In the genomic region with DNA sequence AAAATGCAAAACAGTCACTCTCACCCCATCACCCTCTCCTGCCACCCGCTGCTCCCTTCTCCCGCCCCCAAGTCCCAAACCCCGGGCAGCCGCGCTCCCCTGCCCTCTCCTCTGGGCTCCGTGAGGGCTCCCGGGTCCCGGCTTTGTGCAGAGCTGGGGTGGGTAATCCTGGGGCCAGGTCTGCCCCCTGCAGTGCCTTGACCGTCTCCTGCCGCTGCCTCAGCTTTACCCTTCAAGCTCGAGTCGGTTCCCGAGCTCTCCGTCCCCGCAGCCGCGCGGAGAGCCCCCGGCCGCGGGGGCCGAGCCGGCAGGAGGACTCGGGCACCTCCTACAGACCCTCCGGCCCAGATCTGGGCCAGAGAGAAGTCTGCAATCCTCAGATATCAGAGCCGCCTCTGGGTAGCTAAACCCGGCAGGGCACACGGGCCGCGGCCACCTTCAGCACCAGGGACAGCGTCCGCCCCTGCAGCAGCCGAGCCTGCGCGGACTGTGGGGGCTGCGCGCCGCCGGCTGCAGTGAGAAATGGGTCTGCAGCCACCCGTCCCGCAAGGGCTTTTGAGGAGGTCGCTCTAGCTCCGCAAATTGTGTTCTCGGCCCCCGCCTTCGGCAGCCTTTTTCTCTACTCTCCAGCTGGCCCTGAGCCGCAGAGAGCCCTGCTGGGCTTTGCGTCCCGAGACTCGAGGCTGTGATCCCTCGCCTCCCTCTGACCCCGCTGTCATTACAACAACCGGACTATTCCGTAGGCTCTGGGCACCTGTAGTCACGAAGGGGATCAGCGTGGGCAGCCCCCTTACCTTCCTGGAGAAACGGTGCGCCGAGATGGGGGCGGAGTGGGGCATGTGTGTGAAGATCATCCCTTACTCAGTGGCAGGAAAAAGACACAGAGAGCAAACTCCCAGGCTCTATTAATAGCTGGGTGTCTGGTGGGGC, we compare ENCODE assay signal across 1 cellular context.
A peak's percentile ranks its signal among the peaks of the same experiment; 100 is the strongest.
TF ChIP-seq lines count a peak whose summit lies in the region.

No MANE protein-coding gene starts in this region.

TF ChIP-seq in HepG2, 621 proteins besides CTCF, POLR2A, EP300 and RAD21 (continued from another document and continues in another):
- TF ChIP-seq, protein P1, sequence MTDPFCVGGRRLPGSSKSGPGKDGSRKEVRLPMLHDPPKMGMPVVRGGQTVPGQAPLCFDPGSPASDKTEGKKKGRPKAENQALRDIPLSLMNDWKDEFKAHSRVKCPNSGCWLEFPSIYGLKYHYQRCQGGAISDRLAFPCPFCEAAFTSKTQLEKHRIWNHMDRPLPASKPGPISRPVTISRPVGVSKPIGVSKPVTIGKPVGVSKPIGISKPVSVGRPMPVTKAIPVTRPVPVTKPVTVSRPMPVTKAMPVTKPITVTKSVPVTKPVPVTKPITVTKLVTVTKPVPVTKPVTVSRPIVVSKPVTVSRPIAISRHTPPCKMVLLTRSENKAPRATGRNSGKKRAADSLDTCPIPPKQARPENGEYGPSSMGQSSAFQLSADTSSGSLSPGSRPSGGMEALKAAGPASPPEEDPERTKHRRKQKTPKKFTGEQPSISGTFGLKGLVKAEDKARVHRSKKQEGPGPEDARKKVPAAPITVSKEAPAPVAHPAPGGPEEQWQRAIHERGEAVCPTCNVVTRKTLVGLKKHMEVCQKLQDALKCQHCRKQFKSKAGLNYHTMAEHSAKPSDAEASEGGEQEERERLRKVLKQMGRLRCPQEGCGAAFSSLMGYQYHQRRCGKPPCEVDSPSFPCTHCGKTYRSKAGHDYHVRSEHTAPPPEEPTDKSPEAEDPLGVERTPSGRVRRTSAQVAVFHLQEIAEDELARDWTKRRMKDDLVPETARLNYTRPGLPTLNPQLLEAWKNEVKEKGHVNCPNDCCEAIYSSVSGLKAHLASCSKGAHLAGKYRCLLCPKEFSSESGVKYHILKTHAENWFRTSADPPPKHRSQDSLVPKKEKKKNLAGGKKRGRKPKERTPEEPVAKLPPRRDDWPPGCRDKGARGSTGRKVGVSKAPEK (CRISPR knock-in tag; IDR thresholded peaks at IDR 0.05; ENCODE audit: borderline replicate concordance): no peak
- TF ChIP-seq SIN3A (IDR thresholded peaks at IDR 0.05; ENCODE audit: borderline replicate concordance, low read depth, low read length): no peak
- no peak for TF ChIP-seq CCAR2 (optimal IDR thresholded peaks at IDR 0.05; ENCODE audit: low read depth, low read length)
- TF ChIP-seq ZFYVE20 (CRISPR knock-in tag; IDR thresholded peaks at IDR 0.05; ENCODE audit: borderline replicate concordance, low read depth): 0 out of 2 replicates have a peak, but pooled peaks have one; percentile 82
- TF ChIP-seq, protein P2, sequence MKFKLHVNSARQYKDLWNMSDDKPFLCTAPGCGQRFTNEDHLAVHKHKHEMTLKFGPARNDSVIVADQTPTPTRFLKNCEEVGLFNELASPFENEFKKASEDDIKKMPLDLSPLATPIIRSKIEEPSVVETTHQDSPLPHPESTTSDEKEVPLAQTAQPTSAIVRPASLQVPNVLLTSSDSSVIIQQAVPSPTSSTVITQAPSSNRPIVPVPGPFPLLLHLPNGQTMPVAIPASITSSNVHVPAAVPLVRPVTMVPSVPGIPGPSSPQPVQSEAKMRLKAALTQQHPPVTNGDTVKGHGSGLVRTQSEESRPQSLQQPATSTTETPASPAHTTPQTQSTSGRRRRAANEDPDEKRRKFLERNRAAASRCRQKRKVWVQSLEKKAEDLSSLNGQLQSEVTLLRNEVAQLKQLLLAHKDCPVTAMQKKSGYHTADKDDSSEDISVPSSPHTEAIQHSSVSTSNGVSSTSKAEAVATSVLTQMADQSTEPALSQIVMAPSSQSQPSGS (CRISPR knock-in tag; IDR thresholded peaks at IDR 0.05): peak; percentile 56; the same call in 1 of the 2 replicates
- TF ChIP-seq MIER2 (CRISPR knock-in tag; IDR thresholded peaks at IDR 0.05): peak; percentile 97
- TF ChIP-seq, protein P3, sequence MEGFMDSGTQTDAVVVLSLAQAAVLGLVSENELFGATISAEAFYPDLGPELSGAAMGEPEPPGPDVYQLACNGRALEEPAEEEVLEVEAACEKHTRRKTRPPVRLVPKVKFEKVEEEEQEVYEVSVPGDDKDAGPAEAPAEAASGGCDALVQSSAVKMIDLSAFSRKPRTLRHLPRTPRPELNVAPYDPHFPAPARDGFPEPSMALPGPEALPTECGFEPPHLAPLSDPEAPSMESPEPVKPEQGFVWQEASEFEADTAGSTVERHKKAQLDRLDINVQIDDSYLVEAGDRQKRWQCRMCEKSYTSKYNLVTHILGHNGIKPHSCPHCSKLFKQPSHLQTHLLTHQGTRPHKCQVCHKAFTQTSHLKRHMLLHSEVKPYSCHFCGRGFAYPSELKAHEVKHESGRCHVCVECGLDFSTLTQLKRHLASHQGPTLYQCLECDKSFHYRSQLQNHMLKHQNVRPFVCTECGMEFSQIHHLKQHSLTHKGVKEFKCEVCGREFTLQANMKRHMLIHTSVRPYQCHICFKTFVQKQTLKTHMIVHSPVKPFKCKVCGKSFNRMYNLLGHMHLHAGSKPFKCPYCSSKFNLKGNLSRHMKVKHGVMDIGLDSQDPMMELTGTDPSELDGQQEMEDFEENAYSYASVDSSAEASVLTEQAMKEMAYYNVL (CRISPR knock-in tag; IDR thresholded peaks at IDR 0.05; ENCODE audit: borderline replicate concordance): no peak
- TF ChIP-seq, protein P4, sequence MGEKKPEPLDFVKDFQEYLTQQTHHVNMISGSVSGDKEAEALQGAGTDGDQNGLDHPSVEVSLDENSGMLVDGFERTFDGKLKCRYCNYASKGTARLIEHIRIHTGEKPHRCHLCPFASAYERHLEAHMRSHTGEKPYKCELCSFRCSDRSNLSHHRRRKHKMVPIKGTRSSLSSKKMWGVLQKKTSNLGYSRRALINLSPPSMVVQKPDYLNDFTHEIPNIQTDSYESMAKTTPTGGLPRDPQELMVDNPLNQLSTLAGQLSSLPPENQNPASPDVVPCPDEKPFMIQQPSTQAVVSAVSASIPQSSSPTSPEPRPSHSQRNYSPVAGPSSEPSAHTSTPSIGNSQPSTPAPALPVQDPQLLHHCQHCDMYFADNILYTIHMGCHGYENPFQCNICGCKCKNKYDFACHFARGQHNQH (CRISPR knock-in tag; IDR thresholded peaks at IDR 0.05): peak; percentile 50; the same call in 1 of the 2 replicates
- TF ChIP-seq GABPA (IDR thresholded peaks at IDR 0.05; ENCODE audit: low read depth, low read length): no peak
- TF ChIP-seq GABPA (CRISPR knock-in tag; IDR thresholded peaks at IDR 0.05; ENCODE audit: low read depth): no peak
- TF ChIP-seq ZNF616 (CRISPR knock-in tag; IDR thresholded peaks at IDR 0.05; ENCODE audit: low read depth): no peak
- TF ChIP-seq XRCC5 (optimal IDR thresholded peaks at IDR 0.05; ENCODE audit: low read length): no peak
- TF ChIP-seq NFE2L2 (IDR thresholded peaks at IDR 0.05; ENCODE audit: low read length): no peak
- no peak for TF ChIP-seq RBAK (CRISPR knock-in tag; IDR thresholded peaks at IDR 0.05)
- TF ChIP-seq RNF2 (conservative IDR thresholded peaks at IDR 0.05; ENCODE audit: low read depth): no peak
- TF ChIP-seq ZNF768 (CRISPR knock-in tag; IDR thresholded peaks at IDR 0.05): peak; percentile 56; the same call in 1 of the 2 replicates
- TF ChIP-seq, protein P5, sequence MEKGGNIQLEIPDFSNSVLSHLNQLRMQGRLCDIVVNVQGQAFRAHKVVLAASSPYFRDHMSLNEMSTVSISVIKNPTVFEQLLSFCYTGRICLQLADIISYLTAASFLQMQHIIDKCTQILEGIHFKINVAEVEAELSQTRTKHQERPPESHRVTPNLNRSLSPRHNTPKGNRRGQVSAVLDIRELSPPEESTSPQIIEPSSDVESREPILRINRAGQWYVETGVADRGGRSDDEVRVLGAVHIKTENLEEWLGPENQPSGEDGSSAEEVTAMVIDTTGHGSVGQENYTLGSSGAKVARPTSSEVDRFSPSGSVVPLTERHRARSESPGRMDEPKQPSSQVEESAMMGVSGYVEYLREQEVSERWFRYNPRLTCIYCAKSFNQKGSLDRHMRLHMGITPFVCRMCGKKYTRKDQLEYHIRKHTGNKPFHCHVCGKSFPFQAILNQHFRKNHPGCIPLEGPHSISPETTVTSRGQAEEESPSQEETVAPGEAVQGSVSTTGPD (CRISPR knock-in tag; IDR thresholded peaks at IDR 0.05): no peak
- no peak for TF ChIP-seq HCFC1 (IDR thresholded peaks at IDR 0.05; ENCODE audit: low read depth, low read length)
- TF ChIP-seq, protein P6, sequence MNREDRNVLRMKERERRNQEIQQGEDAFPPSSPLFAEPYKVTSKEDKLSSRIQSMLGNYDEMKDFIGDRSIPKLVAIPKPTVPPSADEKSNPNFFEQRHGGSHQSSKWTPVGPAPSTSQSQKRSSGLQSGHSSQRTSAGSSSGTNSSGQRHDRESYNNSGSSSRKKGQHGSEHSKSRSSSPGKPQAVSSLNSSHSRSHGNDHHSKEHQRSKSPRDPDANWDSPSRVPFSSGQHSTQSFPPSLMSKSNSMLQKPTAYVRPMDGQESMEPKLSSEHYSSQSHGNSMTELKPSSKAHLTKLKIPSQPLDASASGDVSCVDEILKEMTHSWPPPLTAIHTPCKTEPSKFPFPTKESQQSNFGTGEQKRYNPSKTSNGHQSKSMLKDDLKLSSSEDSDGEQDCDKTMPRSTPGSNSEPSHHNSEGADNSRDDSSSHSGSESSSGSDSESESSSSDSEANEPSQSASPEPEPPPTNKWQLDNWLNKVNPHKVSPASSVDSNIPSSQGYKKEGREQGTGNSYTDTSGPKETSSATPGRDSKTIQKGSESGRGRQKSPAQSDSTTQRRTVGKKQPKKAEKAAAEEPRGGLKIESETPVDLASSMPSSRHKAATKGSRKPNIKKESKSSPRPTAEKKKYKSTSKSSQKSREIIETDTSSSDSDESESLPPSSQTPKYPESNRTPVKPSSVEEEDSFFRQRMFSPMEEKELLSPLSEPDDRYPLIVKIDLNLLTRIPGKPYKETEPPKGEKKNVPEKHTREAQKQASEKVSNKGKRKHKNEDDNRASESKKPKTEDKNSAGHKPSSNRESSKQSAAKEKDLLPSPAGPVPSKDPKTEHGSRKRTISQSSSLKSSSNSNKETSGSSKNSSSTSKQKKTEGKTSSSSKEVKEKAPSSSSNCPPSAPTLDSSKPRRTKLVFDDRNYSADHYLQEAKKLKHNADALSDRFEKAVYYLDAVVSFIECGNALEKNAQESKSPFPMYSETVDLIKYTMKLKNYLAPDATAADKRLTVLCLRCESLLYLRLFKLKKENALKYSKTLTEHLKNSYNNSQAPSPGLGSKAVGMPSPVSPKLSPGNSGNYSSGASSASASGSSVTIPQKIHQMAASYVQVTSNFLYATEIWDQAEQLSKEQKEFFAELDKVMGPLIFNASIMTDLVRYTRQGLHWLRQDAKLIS (CRISPR knock-in tag; IDR thresholded peaks at IDR 0.05): no peak
- no peak for TF ChIP-seq ZNF879 (CRISPR knock-in tag; IDR thresholded peaks at IDR 0.05)
- TF ChIP-seq NKX3-1 (CRISPR knock-in tag; IDR thresholded peaks at IDR 0.05): peak; percentile 90
- TF ChIP-seq NR2F6 (IDR thresholded peaks at IDR 0.05): no peak
- peak; percentile 39; the same call in 1 of the 2 replicates for TF ChIP-seq NR2F6 (CRISPR knock-in tag; IDR thresholded peaks at IDR 0.05)
- TF ChIP-seq, protein P7, sequence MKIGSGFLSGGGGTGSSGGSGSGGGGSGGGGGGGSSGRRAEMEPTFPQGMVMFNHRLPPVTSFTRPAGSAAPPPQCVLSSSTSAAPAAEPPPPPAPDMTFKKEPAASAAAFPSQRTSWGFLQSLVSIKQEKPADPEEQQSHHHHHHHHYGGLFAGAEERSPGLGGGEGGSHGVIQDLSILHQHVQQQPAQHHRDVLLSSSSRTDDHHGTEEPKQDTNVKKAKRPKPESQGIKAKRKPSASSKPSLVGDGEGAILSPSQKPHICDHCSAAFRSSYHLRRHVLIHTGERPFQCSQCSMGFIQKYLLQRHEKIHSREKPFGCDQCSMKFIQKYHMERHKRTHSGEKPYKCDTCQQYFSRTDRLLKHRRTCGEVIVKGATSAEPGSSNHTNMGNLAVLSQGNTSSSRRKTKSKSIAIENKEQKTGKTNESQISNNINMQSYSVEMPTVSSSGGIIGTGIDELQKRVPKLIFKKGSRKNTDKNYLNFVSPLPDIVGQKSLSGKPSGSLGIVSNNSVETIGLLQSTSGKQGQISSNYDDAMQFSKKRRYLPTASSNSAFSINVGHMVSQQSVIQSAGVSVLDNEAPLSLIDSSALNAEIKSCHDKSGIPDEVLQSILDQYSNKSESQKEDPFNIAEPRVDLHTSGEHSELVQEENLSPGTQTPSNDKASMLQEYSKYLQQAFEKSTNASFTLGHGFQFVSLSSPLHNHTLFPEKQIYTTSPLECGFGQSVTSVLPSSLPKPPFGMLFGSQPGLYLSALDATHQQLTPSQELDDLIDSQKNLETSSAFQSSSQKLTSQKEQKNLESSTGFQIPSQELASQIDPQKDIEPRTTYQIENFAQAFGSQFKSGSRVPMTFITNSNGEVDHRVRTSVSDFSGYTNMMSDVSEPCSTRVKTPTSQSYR (CRISPR knock-in tag; IDR thresholded peaks at IDR 0.05; ENCODE audit: borderline replicate concordance): peak; percentile 25; the same call in 1 of the 2 replicates
- TF ChIP-seq, protein P8, sequence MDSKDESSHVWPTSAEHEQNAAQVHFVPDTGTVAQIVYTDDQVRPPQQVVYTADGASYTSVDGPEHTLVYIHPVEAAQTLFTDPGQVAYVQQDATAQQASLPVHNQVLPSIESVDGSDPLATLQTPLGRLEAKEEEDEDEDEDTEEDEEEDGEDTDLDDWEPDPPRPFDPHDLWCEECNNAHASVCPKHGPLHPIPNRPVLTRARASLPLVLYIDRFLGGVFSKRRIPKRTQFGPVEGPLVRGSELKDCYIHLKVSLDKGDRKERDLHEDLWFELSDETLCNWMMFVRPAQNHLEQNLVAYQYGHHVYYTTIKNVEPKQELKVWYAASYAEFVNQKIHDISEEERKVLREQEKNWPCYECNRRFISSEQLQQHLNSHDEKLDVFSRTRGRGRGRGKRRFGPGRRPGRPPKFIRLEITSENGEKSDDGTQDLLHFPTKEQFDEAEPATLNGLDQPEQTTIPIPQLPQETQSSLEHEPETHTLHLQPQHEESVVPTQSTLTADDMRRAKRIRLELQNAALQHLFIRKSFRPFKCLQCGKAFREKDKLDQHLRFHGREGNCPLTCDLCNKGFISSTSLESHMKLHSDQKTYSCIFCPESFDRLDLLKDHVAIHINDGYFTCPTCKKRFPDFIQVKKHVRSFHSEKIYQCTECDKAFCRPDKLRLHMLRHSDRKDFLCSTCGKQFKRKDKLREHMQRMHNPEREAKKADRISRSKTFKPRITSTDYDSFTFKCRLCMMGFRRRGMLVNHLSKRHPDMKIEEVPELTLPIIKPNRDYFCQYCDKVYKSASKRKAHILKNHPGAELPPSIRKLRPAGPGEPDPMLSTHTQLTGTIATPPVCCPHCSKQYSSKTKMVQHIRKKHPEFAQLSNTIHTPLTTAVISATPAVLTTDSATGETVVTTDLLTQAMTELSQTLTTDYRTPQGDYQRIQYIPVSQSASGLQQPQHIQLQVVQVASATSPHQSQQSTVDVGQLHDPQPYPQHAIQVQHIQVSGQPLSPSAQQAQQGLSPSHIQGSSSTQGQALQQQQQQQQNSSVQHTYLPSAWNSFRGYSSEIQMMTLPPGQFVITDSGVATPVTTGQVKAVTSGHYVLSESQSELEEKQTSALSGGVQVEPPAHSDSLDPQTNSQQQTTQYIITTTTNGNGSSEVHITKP (CRISPR knock-in tag; IDR thresholded peaks at IDR 0.05; ENCODE audit: low read depth): 0 out of 2 replicates have a peak, but pooled peaks have one; percentile 35
- TF ChIP-seq ZNF577 (CRISPR knock-in tag; IDR thresholded peaks at IDR 0.05; ENCODE audit: borderline replicate concordance, low read depth): no peak
- TF ChIP-seq ZNF282 (IDR thresholded peaks at IDR 0.05; ENCODE audit: partially characterized antibody): no peak
- 0 out of 2 replicates have a peak, but pooled peaks have one; percentile 57 for TF ChIP-seq ZNF564 (CRISPR knock-in tag; IDR thresholded peaks at IDR 0.05)
- TF ChIP-seq BHLHE40 (IDR thresholded peaks at IDR 0.05; ENCODE audit: low read length): no peak
- TF ChIP-seq ZSCAN21 (CRISPR knock-in tag; IDR thresholded peaks at IDR 0.05; ENCODE audit: borderline replicate concordance): peak; percentile 87
- TF ChIP-seq ZNF253 (CRISPR knock-in tag; IDR thresholded peaks at IDR 0.05; ENCODE audit: borderline replicate concordance): 0 out of 2 replicates have a peak, but pooled peaks have one; percentile 22
- peak; percentile 40; the same call in 1 of the 2 replicates for TF ChIP-seq ZNF629 (CRISPR knock-in tag; conservative IDR thresholded peaks at IDR 0.05)
- peak; percentile 67; the same call in 1 of the 2 replicates for TF ChIP-seq ERF (CRISPR knock-in tag; IDR thresholded peaks at IDR 0.05)
- TF ChIP-seq FOXO1 (CRISPR knock-in tag; IDR thresholded peaks at IDR 0.05): peak; percentile 45; the same call in 1 of the 2 replicates
